Comparison of ENCODE assay signal across 10 cellular contexts in genomic region chr12:116426391-116427136, GRCh38.
DNase-seq lines count a peak whose midpoint lies in the region; ATAC-seq and TF ChIP-seq lines count a peak whose summit lies in the region.
"Had no signal": no experiment of that assay in that cellular context is flagged by ENCODE, and none has a peak within 500 bp of the region (broad histone marks: within the 10 kb centered on the region; RNA-seq: fewer than 3 reads in every experiment).

No MANE protein-coding gene starts in this region.

- H3K27ac ChIP-seq in HEK293 (ENCODE audit: extremely low read depth, low read depth, low read length) (no peak overlapping the region), thoracic aorta (peak overlapping the region; percentile 25 to 53)
- H3K27ac ChIP-seq: neutrophil had no signal

- H3K36me3 Mint-ChIP-seq in brain: no peaks in the 10 kb centered on the region

- POLR2A ChIA-PET in HEK293 (lab: Yijun Ruan, JAX): interaction anchor here (0.6 to 1.1 kb wide), 4 partner anchors 20 to 176 kb away, joined by 3 to 5 read pairs (median 4); no protein-coding TSS in a partner anchor

- DNase-seq in iPS-NIHi11 (ENCODE audit: low spot score) (peak; percentile 68), thoracic aorta (ENCODE audit: low spot score) (peak; percentile 72), GM10266 (ENCODE audit: extremely low spot score) (no peak), HuH-7 (ENCODE audit: low spot score) (no peak)
- no peak for DNase-seq in NK-92 treated with Interleukin-12 subunit alpha and Interleukin-12 subunit beta, amount 100 ng/mL, for 24 hours (lab: John Stamatoyannopoulos, UW)
- DNase-seq: NCI-H524 had no signal

- TF ChIP-seq CTCF in HEK293 (tag by site-specific recombination; IDR thresholded peaks at IDR 0.05) (no peak), brain (conservative IDR thresholded peaks at IDR 0.05) (peak in 1 of 2 experiments; percentile 21), thoracic aorta (IDR thresholded peaks at IDR 0.05) (peak; percentile 56), GM10266 (IDR thresholded peaks at IDR 0.05; ENCODE audit: control insufficient read depth, insufficient read depth, low read depth, missing control alignments) (no peak)

- H3K36me3 ChIP-seq in HEK293 (ENCODE audit: control insufficient read depth in 2 of 2, insufficient read depth in 1 of 2, low read length in 2 of 2): no peaks in the 10 kb centered on the region
- H3K36me3 ChIP-seq in thoracic aorta: no peaks in the 10 kb centered on the region
- H3K36me3 ChIP-seq: neutrophil had no signal

- H3K27me3 ChIP-seq in thoracic aorta (replicated peaks; ENCODE audit: insufficient read depth): no peaks in the 10 kb centered on the region
- H3K27me3 ChIP-seq: neutrophil had no signal

- peak overlapping the region in 4 of 5 experiments; percentile 4 to 86 (median 56) for H3K27ac Mint-ChIP-seq in brain

- H3K4me3 ChIP-seq in HEK293 (ENCODE audit: low read depth, low read length) (no peak overlapping the region), thoracic aorta (no peak overlapping the region)

- ATAC-seq in thoracic aorta (ENCODE audit: insufficient number of reproducible peaks, low FRiP score, low read depth): peak; percentile 98
- no peak for ATAC-seq in GM21528 (IDR thresholded peaks at IDR 0.05; ENCODE audit: low FRiP score, unreplicated experiment)

- H3K9me3 Mint-ChIP-seq in brain: peaks cover 1 to 8% (median 3%) of the 10 kb centered on the region in 5 experiments

- H3K4me3 Mint-ChIP-seq in brain: peak overlapping the region in 3 of 5 experiments; percentile 12 to 72 (median 22)

- CTCF ChIA-PET in HEK293 (lab: Yijun Ruan, JAX): interaction anchor here (1.8 kb wide), 1 partner anchor 174 kb away, joined by 5 read pairs; no protein-coding TSS in a partner anchor

- H3K4me1 Mint-ChIP-seq in brain: peaks cover 36% of the 10 kb centered on the region

- peaks cover 6% of the 10 kb centered on the region; the same call in 1 of the 2 replicates for H3K4me1 ChIP-seq in HEK293 (ENCODE audit: control insufficient read depth, insufficient read depth, low read length)
- peaks cover 12 to 22% of the 10 kb centered on the region in 2 donors for H3K4me1 ChIP-seq in thoracic aorta (ENCODE audit: control insufficient read depth in 1 of 2, low read depth in 2 of 2)

- H3K27me3 Mint-ChIP-seq in brain: peaks cover 9% of the 10 kb centered on the region

- no peaks in the 10 kb centered on the region for H3K9me3 ChIP-seq in HEK293 (ENCODE audit: control insufficient read depth, insufficient read depth, low read depth, low read length)
- no peaks in the 10 kb centered on the region for H3K9me3 ChIP-seq in thoracic aorta
- H3K9me3 ChIP-seq: neutrophil had no signal

TF ChIP-seq in HEK293, 187 proteins besides CTCF, POLR2A, EP300 and RAD21:
- 0 out of 2 replicates have a peak, but pooled peaks have one; percentile 19 for TF ChIP-seq ZFHX2 (tag by site-specific recombination; conservative IDR thresholded peaks at IDR 0.05)
- no peak for TF ChIP-seq ZNF707 (tag by site-specific recombination; IDR thresholded peaks at IDR 0.05)
- peak; percentile 33; the same call in 1 of the 2 replicates for TF ChIP-seq PATZ1 (tag by site-specific recombination; IDR thresholded peaks at IDR 0.05)
- TF ChIP-seq ZNF26 (tag by site-specific recombination; IDR thresholded peaks at IDR 0.05): no peak
- peak; percentile 57 for TF ChIP-seq WT1 (tag by site-specific recombination; IDR thresholded peaks at IDR 0.05)
- peak; percentile 42; the same call in 1 of the 2 replicates for TF ChIP-seq ZNF600 (tag by site-specific recombination; IDR thresholded peaks at IDR 0.05)
- no peak for TF ChIP-seq ZXDB (tag by site-specific recombination; IDR thresholded peaks at IDR 0.05)
- 0 out of 2 replicates have a peak, but pooled peaks have one; percentile 20 for TF ChIP-seq GLIS2 (tag by site-specific recombination; IDR thresholded peaks at IDR 0.05)
- TF ChIP-seq OSR2 (tag by site-specific recombination; IDR thresholded peaks at IDR 0.05): 0 out of 2 replicates have a peak, but pooled peaks have one; percentile 28
- TF ChIP-seq GLIS1 (tag by site-specific recombination; IDR thresholded peaks at IDR 0.05): peak; percentile 26; the same call in 1 of the 2 replicates
- TF ChIP-seq ZNF530 (tag by site-specific recombination; IDR thresholded peaks at IDR 0.05; ENCODE audit: low read depth): no peak

Comparison
In these comparisons a context has a peak if more than half of its experiments do, and no peak if none do; other contexts are left out.
1. DNase-seq: peak in iPS-NIHi11 (single experiment) and thoracic aorta (single experiment); none in GM10266 (single experiment), NK-92 treated with Interleukin-12 subunit alpha and Interleukin-12 subunit beta, amount 100 ng/mL, for 24 hours (single experiment) and HuH-7 (single experiment).